30 cellular contexts compared by ENCODE assay signal in the genomic region with DNA sequence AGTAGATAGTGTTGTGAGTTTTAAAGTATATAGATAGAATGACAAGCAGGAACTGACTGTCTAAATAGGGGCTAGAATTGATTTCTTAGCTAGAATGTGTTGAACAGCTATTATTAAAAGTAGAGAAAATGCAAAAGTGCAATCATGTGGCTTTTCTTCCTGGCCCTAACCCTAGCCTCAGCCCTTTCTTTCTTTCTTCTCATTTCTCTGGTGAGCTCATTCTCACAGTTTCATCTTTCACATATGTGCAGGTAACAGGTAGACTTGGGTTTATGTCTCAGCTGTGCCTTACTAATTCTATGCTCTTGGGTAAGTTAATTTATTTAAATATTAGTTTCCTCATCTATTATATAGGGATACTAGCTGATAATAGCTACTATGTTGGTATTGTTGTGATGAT. TPM values are rescaled to one million over a fixed set of nuclear protein-coding genes. Genes with fewer than 3 reads are reported as not detected.
"Had no signal": no experiment of that assay in that cellular context is flagged by ENCODE, and none has a peak within 500 bp of the region (broad histone marks: within the 10 kb centered on the region; RNA-seq: fewer than 3 reads in every experiment).

No MANE protein-coding gene starts in this region.

- H3K4me1 ChIP-seq: pancreas, prostate gland, thyroid gland, upper lobe of left lung had no signal

- H3K36me3 ChIP-seq: left lung, lower lobe of right lung, pancreas, prostate gland, thyroid gland, transverse colon, upper lobe of left lung, vagina had no signal

- ATAC-seq: left colon; left lung; lower lobe of right lung; naive thymus-derived CD8-positive, alpha-beta T cell; pancreas; right cardiac atrium; sciatic nerve had no signal

- H3K4me3 Mint-ChIP-seq: immature natural killer cell; naive thymus-derived CD8-positive, alpha-beta T cell; nephron; neural crest cell; stimulated activated naive CD8-positive, alpha-beta T cell treated with anti-CD3 and anti-CD28 coated beads, Interleukin-15, Interleukin-2, amounts not matched to agents 100 ng/mL and 50 ng/mL, for 24 hours had no signal

- H3K4me1 Mint-ChIP-seq: immature natural killer cell; naive thymus-derived CD8-positive, alpha-beta T cell had no signal

- H3K27ac ChIP-seq: left lung, lower lobe of right lung, pancreas, prostate gland, skin epidermis, testis, thyroid gland, transverse colon, upper lobe of left lung, vagina had no signal

- H3K27ac Mint-ChIP-seq: immature natural killer cell; naive thymus-derived CD8-positive, alpha-beta T cell; nephron; stimulated activated naive CD8-positive, alpha-beta T cell treated with anti-CD3 and anti-CD28 coated beads, Interleukin-15, Interleukin-2, amounts not matched to agents 100 ng/mL and 50 ng/mL, for 24 hours had no signal

- H3K9me3 Mint-ChIP-seq: immature natural killer cell; naive thymus-derived CD8-positive, alpha-beta T cell; stimulated activated naive CD8-positive, alpha-beta T cell treated with anti-CD3 and anti-CD28 coated beads, Interleukin-15, Interleukin-2, amounts not matched to agents 100 ng/mL and 50 ng/mL, for 24 hours had no signal

- H3K36me3 Mint-ChIP-seq: immature natural killer cell; naive thymus-derived CD8-positive, alpha-beta T cell had no signal

- DNase-seq: hypothalamus; immature natural killer cell; kidney; left colon; left lung; lower lobe of right lung; mammary epithelial cell; mesenchymal stem cell; naive thymus-derived CD8-positive, alpha-beta T cell; nucleus accumbens; pancreas; posterior cingulate gyrus; retina; right cardiac atrium; stimulated activated CD4-positive, alpha-beta T cell treated with anti-CD3 and anti-CD28 coated beads, Interleukin-12 subunit alpha, Interleukin-12 subunit beta, amount 100 ng/mL, for 4 hours; stimulated activated CD4-positive, alpha-beta T cell treated with anti-CD3 and anti-CD28 coated beads, Interleukin-15, amount 100 ng/mL, for 24 hours; stimulated activated CD4-positive, alpha-beta T cell treated with anti-CD3 and anti-CD28 coated beads, Interleukin-2, amount 100 ng/mL, for 24 hours; stimulated activated CD4-positive, alpha-beta T cell treated with anti-CD3 and anti-CD28 coated beads, Interleukin-4, amount 100 ng/mL, for 1 hour; stimulated activated naive CD4-positive, alpha-beta T cell; testis; thyroid gland; transverse colon; upper lobe of left lung had no signal

- H3K27me3 ChIP-seq: left lung, pancreas, testis, thyroid gland, transverse colon, upper lobe of left lung, vagina had no signal

- H3K4me3 ChIP-seq: left lung, lower lobe of right lung, pancreas, prostate gland, skin epidermis, testis, thyroid gland, transverse colon, upper lobe of left lung, vagina had no signal

RNA-seq across cellular contexts. Expression of a gene that starts 24.9 kb away (rescaled TPM):
- total RNA-seq: naive thymus-derived CD8-positive, alpha-beta T cell had no signal
- polyA plus RNA-seq: immature natural killer cell; naive thymus-derived CD8-positive, alpha-beta T cell had no signal
